Comparison of ENCODE assay signal across 1 cellular context in the genomic region with DNA sequence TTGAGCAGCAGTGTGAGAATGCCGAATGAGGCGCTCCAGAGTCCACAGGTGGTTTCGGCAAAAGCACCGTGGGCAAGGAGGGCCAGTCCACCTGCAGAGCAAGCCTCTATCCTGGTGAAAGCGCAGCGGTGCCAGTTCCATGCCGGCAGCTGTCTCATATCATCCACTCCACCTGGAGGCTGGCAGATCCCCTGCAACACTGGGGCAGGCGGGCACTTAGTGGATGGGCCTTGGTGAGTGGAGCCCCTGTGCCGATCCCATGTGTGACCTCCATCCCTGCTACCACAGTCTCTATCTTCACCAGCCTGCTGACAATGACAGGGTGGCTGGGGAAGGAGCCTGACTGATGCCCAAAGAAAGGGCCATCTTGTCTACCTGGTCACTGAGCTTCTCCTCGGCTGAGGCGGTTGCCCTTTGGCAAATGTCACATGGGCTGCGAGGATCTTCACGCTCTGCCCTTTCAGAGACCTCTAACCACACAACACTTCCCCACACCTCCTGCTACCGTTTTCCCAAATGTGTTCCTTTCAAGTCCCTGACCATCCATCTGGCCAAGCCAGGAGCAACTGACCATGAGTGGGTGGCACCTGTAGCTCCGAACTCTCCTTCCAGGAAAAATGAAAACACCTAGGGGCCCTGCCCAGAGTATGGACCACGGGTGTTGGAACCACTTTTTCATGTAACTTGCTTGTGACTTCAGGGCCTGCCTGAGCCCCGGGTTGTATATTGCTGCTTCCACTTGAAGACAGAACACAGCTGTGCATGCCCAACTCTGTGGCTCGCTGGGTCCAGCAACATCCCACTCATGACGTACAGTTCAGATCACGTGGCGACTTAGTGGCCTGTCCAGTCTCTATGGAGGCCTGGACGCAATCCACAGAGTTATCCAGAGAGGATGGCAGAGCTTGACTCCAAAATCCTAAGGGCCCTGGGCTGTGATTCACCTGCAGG.
TF ChIP-seq lines count a peak whose summit lies in the region.

No MANE protein-coding gene starts in this region.

TF ChIP-seq in WTC11, 78 proteins besides CTCF, POLR2A, EP300 and RAD21 (continued from another document):
- TF ChIP-seq ZNF396 (CRISPR knock-in tag; IDR thresholded peaks at IDR 0.05; ENCODE audit: borderline replicate concordance) (no peak), EMX1 (CRISPR knock-in tag; IDR thresholded peaks at IDR 0.05) (no peak), MYBL2 (CRISPR knock-in tag; IDR thresholded peaks at IDR 0.05) (no peak), ZNF219 (CRISPR knock-in tag; IDR thresholded peaks at IDR 0.05; ENCODE audit: borderline replicate concordance) (no peak), ESRRA (CRISPR knock-in tag; IDR thresholded peaks at IDR 0.05; ENCODE audit: borderline replicate concordance) (no peak)
- TF ChIP-seq, protein P1, sequence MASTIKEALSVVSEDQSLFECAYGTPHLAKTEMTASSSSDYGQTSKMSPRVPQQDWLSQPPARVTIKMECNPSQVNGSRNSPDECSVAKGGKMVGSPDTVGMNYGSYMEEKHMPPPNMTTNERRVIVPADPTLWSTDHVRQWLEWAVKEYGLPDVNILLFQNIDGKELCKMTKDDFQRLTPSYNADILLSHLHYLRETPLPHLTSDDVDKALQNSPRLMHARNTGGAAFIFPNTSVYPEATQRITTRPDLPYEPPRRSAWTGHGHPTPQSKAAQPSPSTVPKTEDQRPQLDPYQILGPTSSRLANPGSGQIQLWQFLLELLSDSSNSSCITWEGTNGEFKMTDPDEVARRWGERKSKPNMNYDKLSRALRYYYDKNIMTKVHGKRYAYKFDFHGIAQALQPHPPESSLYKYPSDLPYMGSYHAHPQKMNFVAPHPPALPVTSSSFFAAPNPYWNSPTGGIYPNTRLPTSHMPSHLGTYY (CRISPR knock-in tag; IDR thresholded peaks at IDR 0.05) = no peak
- TF ChIP-seq, protein P2, sequence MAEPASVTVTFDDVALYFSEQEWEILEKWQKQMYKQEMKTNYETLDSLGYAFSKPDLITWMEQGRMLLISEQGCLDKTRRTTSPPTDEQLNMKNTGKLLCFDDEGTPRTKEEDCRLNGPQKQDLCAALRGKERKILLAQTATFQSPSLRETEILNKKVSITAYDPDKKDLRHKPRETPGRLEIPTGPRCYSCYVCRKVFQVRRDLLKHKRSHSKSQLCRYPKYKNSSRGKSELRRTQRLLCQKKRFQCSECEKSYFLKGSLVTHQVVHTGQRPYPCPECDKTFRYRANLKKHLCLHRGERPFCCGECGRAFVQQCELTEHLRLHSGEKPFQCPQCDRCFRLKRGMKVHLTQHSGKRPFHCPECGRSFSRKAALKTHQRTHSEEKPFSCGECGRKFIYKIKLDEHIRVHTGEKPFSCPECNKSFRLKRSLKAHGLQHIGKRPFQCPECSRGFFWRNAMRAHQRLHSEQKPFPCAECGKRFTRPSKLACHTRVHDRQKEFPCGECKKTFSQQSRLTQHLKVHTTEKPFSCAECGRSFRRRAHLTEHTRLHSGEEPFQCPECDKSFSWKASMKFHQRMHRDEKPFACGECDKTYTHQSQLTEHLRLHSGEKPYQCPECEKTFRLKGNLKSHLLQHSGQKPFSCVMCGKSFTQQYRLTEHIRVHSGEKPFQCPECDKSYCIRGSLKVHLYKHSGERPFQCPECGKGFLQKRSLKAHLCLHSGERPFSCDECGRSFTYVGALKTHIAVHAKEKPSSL (CRISPR knock-in tag; conservative IDR thresholded peaks at IDR 0.05) = no peak
- TF ChIP-seq, protein P3, sequence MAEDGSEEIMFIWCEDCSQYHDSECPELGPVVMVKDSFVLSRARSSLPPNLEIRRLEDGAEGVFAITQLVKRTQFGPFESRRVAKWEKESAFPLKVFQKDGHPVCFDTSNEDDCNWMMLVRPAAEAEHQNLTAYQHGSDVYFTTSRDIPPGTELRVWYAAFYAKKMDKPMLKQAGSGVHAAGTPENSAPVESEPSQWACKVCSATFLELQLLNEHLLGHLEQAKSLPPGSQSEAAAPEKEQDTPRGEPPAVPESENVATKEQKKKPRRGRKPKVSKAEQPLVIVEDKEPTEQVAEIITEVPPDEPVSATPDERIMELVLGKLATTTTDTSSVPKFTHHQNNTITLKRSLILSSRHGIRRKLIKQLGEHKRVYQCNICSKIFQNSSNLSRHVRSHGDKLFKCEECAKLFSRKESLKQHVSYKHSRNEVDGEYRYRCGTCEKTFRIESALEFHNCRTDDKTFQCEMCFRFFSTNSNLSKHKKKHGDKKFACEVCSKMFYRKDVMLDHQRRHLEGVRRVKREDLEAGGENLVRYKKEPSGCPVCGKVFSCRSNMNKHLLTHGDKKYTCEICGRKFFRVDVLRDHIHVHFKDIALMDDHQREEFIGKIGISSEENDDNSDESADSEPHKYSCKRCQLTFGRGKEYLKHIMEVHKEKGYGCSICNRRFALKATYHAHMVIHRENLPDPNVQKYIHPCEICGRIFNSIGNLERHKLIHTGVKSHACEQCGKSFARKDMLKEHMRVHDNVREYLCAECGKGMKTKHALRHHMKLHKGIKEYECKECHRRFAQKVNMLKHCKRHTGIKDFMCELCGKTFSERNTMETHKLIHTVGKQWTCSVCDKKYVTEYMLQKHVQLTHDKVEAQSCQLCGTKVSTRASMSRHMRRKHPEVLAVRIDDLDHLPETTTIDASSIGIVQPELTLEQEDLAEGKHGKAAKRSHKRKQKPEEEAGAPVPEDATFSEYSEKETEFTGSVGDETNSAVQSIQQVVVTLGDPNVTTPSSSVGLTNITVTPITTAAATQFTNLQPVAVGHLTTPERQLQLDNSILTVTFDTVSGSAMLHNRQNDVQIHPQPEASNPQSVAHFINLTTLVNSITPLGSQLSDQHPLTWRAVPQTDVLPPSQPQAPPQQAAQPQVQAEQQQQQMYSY (CRISPR knock-in tag; IDR thresholded peaks at IDR 0.05) = no peak
